ENCODE assay signal across 7 cellular contexts in genomic region chr20:44019638-44020335, GRCh38.
A peak's percentile ranks its signal among the peaks of the same experiment; 100 is the strongest.
DNase-seq lines count a peak whose midpoint lies in the region; ATAC-seq and TF ChIP-seq lines count a peak whose summit lies in the region.

No MANE protein-coding gene starts in this region.

- peak overlapping the region; percentile 56 for H3K4me3 Mint-ChIP-seq in T-helper 2 cell treated with Interferon-gamma antibody and Interleukin-4, amounts not matched to agents 5 μg/mL and 100 μg/mL, for 36 hours
- peak overlapping the region; percentile 83 for H3K4me3 Mint-ChIP-seq in natural killer cell treated with Interleukin-12 subunit alpha and Interleukin-12 subunit beta and Interleukin-15 and Interleukin-18, amount 100 ng/mL, for 72 hours

- H3K36me3 Mint-ChIP-seq in T-helper 2 cell treated with Interferon-gamma antibody and Interleukin-4, amounts not matched to agents 5 μg/mL and 100 μg/mL, for 36 hours (ENCODE audit: low read depth), result no peaks in the 10 kb centered on the region
- no peaks in the 10 kb centered on the region for H3K36me3 Mint-ChIP-seq in natural killer cell treated with Interleukin-12 subunit alpha and Interleukin-12 subunit beta and Interleukin-15 and Interleukin-18, amount 100 ng/mL, for 72 hours

- H3K4me1 ChIP-seq in HEK293 (ENCODE audit: control insufficient read depth, insufficient read depth, low read length), result peaks cover 40% of the 10 kb centered on the region

- H3K9me3 Mint-ChIP-seq in T-helper 2 cell treated with Interferon-gamma antibody and Interleukin-4, amounts not matched to agents 5 μg/mL and 100 μg/mL, for 36 hours, result no peaks in the 10 kb centered on the region
- no peaks in the 10 kb centered on the region for H3K9me3 Mint-ChIP-seq in natural killer cell treated with Interleukin-12 subunit alpha and Interleukin-12 subunit beta and Interleukin-15 and Interleukin-18, amount 100 ng/mL, for 72 hours

- TF ChIP-seq CTCF in HEK293 (tag by site-specific recombination; IDR thresholded peaks at IDR 0.05) (no peak), cardiac fibroblast (IDR thresholded peaks at IDR 0.05; ENCODE audit: low read depth, low read length) (no peak)

- POLR2A ChIA-PET in HEK293 (lab: Yijun Ruan, JAX), result no interaction called here

- no peaks in the 10 kb centered on the region for H3K36me3 ChIP-seq in HEK293 (ENCODE audit: control insufficient read depth in 2 of 2, insufficient read depth in 1 of 2, low read length in 2 of 2)

- H3K27ac Mint-ChIP-seq in T-helper 2 cell treated with Interferon-gamma antibody and Interleukin-4, amounts not matched to agents 5 μg/mL and 100 μg/mL, for 36 hours, result peak overlapping the region; percentile 21
- H3K27ac Mint-ChIP-seq in natural killer cell treated with Interleukin-12 subunit alpha and Interleukin-12 subunit beta and Interleukin-15 and Interleukin-18, amount 100 ng/mL, for 72 hours, result peak overlapping the region; percentile 80 to 91

- H3K4me1 Mint-ChIP-seq in T-helper 2 cell treated with Interferon-gamma antibody and Interleukin-4, amounts not matched to agents 5 μg/mL and 100 μg/mL, for 36 hours (ENCODE audit: low read depth), result peaks cover 43% of the 10 kb centered on the region
- peaks cover 36 to 42% of the 10 kb centered on the region in 2 donors for H3K4me1 Mint-ChIP-seq in natural killer cell treated with Interleukin-12 subunit alpha and Interleukin-12 subunit beta and Interleukin-15 and Interleukin-18, amount 100 ng/mL, for 72 hours (ENCODE audit: low read depth in 2 of 2)

- DNase-seq in T-helper 2 cell treated with Interferon-gamma antibody and Interleukin-4, amounts not matched to agents 5 μg/mL and 100 μg/mL, for 36 hours (ENCODE audit: low spot score), result peak; percentile 55
- DNase-seq in cardiac fibroblast (ENCODE audit: low read depth in 2 of 2) (peak; percentile 61 to 62), DMS53 treated with DMSO at 0.1 percent for 48 hours (lab: John Stamatoyannopoulos, UW; ENCODE audit: unreplicated experiment) (no peak), NCI-H446 (lab: John Stamatoyannopoulos, UW) (no peak)
- DNase-seq in natural killer cell treated with Interleukin-12 subunit alpha and Interleukin-12 subunit beta and Interleukin-15 and Interleukin-18, amount 100 ng/mL, for 72 hours (ENCODE audit: low spot score), result peak; percentile 70

- CTCF ChIA-PET in HEK293 (lab: Yijun Ruan, JAX), result no interaction called here

- no peaks in the 10 kb centered on the region for H3K9me3 ChIP-seq in HEK293 (ENCODE audit: control insufficient read depth, insufficient read depth, low read depth, low read length)

- H3K4me3 ChIP-seq in HEK293 (ENCODE audit: low read depth, low read length) (no peak overlapping the region), cardiac fibroblast (replicated peaks in 1 of 2; ENCODE audit: low read depth in 2 of 2, low read length in 2 of 2) (no peak overlapping the region)

- ATAC-seq in natural killer cell treated with Interleukin-12 subunit alpha and Interleukin-12 subunit beta and Interleukin-15 and Interleukin-18, amount 100 ng/mL, for 72 hours, result peak; percentile 79 to 80
- ATAC-seq in GM18502 (IDR thresholded peaks at IDR 0.05; ENCODE audit: poor library complexity, unreplicated experiment), result no peak

- H3K27ac ChIP-seq in HEK293 (ENCODE audit: extremely low read depth, low read depth, low read length), result peak overlapping the region; percentile 98; the same call in 1 of the 2 replicates

- peaks cover 72% of the 10 kb centered on the region for H3K27me3 Mint-ChIP-seq in T-helper 2 cell treated with Interferon-gamma antibody and Interleukin-4, amounts not matched to agents 5 μg/mL and 100 μg/mL, for 36 hours (ENCODE audit: low read depth)
- H3K27me3 Mint-ChIP-seq in natural killer cell treated with Interleukin-12 subunit alpha and Interleukin-12 subunit beta and Interleukin-15 and Interleukin-18, amount 100 ng/mL, for 72 hours, result peaks cover 23% of the 10 kb centered on the region in 2 donors

TF ChIP-seq in HEK293, 187 proteins besides CTCF, POLR2A, EP300 and RAD21 (continues in another document):
- TF ChIP-seq GLIS1 (tag by site-specific recombination; IDR thresholded peaks at IDR 0.05), result peak; percentile 77; the same call in 1 of the 2 replicates
- no peak for TF ChIP-seq BCL6B (tag by site-specific recombination; IDR thresholded peaks at IDR 0.05)
- no peak for TF ChIP-seq ELK4 (IDR thresholded peaks at IDR 0.05; ENCODE audit: borderline replicate concordance, low read depth, low read length)
- TF ChIP-seq ZNF341 (tag by site-specific recombination; IDR thresholded peaks at IDR 0.05; ENCODE audit: low read depth), result no peak
- no peak for TF ChIP-seq SP2 (tag by site-specific recombination; IDR thresholded peaks at IDR 0.05)
- TF ChIP-seq KLF8 (tag by site-specific recombination; IDR thresholded peaks at IDR 0.05), result no peak
- no peak for TF ChIP-seq ZNF488 (tag by site-specific recombination; IDR thresholded peaks at IDR 0.05)
- no peak for TF ChIP-seq ZEB2 (tag by site-specific recombination; IDR thresholded peaks at IDR 0.05)
- TF ChIP-seq ZNF157 (tag by site-specific recombination; IDR thresholded peaks at IDR 0.05), result no peak
- TF ChIP-seq PRDM1 (tag by site-specific recombination; IDR thresholded peaks at IDR 0.05), result no peak
- no peak for TF ChIP-seq ZNF658 (tag by site-specific recombination; IDR thresholded peaks at IDR 0.05)
- TF ChIP-seq ZNF202 (tag by site-specific recombination; IDR thresholded peaks at IDR 0.05; ENCODE audit: borderline replicate concordance), result no peak
- TF ChIP-seq SCRT2 (tag by site-specific recombination; IDR thresholded peaks at IDR 0.05), result peak; percentile 85
- no peak for TF ChIP-seq ZNF433 (tag by site-specific recombination; IDR thresholded peaks at IDR 0.05; ENCODE audit: low read depth)
- no peak for TF ChIP-seq ZNF560 (tag by site-specific recombination; IDR thresholded peaks at IDR 0.05; ENCODE audit: borderline replicate concordance)
- TF ChIP-seq TCF7L2 (IDR thresholded peaks at IDR 0.05; ENCODE audit: borderline replicate concordance, low read depth, low read length), result no peak
- TF ChIP-seq ZNF704 (tag by site-specific recombination; IDR thresholded peaks at IDR 0.05), result no peak
- no peak for TF ChIP-seq RBAK (tag by site-specific recombination; IDR thresholded peaks at IDR 0.05)
- no peak for TF ChIP-seq ZNF26 (tag by site-specific recombination; IDR thresholded peaks at IDR 0.05)
- no peak for TF ChIP-seq ZBTB17 (tag by site-specific recombination; IDR thresholded peaks at IDR 0.05)
- no peak for TF ChIP-seq ZNF114 (tag by site-specific recombination; IDR thresholded peaks at IDR 0.05)

Comparison
In these comparisons a context has a peak if more than half of its experiments do, and no peak if none do; other contexts are left out.
1. DNase-seq: peak in T-helper 2 cell treated with Interferon-gamma antibody and Interleukin-4, amounts not matched to agents 5 μg/mL and 100 μg/mL, for 36 hours (single experiment), cardiac fibroblast (2 of 2) and natural killer cell treated with Interleukin-12 subunit alpha and Interleukin-12 subunit beta and Interleukin-15 and Interleukin-18, amount 100 ng/mL, for 72 hours (single experiment); none in DMS53 treated with DMSO at 0.1 percent for 48 hours (single experiment) and NCI-H446 (0 of 2).